Comparison of ENCODE assay signal across 25 cellular contexts in genomic region chr1:231385118-231385748, GRCh38. TPM values are rescaled to one million over a fixed set of nuclear protein-coding genes. Genes with fewer than 3 reads are reported as not detected.
DNase-seq lines count a peak whose midpoint lies in the region; ATAC-seq and TF ChIP-seq lines count a peak whose summit lies in the region.
"Had no signal": no experiment of that assay in that cellular context is flagged by ENCODE, and none has a peak within 500 bp of the region (broad histone marks: within the 10 kb centered on the region; RNA-seq: fewer than 3 reads in every experiment).

No MANE protein-coding gene starts in this region.

- POLR2A ChIA-PET in MCF 10A (lab: Yijun Ruan, JAX) = interaction anchor here (0.6 to 3.4 kb wide), 17 partner anchors 8 to 205 kb away, joined by 3 to 24 read pairs (median 4); partner anchors contain the start of genes EGLN1, EXOC8 and SPRTN
- POLR2A ChIA-PET in T-cell (lab: Charles Lee) = no interaction called here

- TF ChIP-seq CTCF in MCF 10A (IDR thresholded peaks at IDR 0.05; ENCODE audit: unreplicated experiment) (no peak), breast epithelium (IDR thresholded peaks at IDR 0.05) (no peak), gastrocnemius medialis (IDR thresholded peaks at IDR 0.05 in 4 of 5, conservative IDR thresholded peaks at IDR 0.05 in 1 of 5) (no peak)

- peak; percentile 79 for DNase-seq in MCF 10A (ENCODE audit: unreplicated experiment)
- no peak for DNase-seq in breast epithelium (ENCODE audit: low spot score in 2 of 2)
- peak; percentile 46 for DNase-seq in astrocyte of the hippocampus (ENCODE audit: low read depth, low spot score)
- DNase-seq in kidney tubule cell (ENCODE audit: low spot score) = peak; percentile 92
- DNase-seq in gastrocnemius medialis = no peak
- no peak for DNase-seq in T-cell
- no peak for DNase-seq in NCI-H345 treated with DMSO at 0.1 percent for 48 hours (lab: John Stamatoyannopoulos, UW; ENCODE audit: unreplicated experiment)
- DNase-seq: 8988T; activated CD4-positive, alpha-beta T cell treated with anti-CD3 and anti-CD28 coated beads for 4 hours; activated naive CD4-positive, alpha-beta T cell treated with anti-CD3 and anti-CD28 coated beads, Interleukin-2, amount 10 ng/mL, durations not matched to agents 7 days and 5 days; activated T-cell treated with anti-CD3 and anti-CD28 coated beads, Interleukin-2, amount 50 U/mL, for 72 hours; anterior cingulate cortex; DND-41; effector CD8-positive, alpha-beta T cell; IMR-90; left cardiac atrium; NCI-H1417; NCI-H526; posterior cingulate gyrus; SHP77; upper lobe of left lung had no signal

- H3K27me3 Mint-ChIP-seq in MCF 10A (ENCODE audit: insufficient read depth, unreplicated experiment) (no peaks in the 10 kb centered on the region), T-cell (no peaks in the 10 kb centered on the region)
- H3K27me3 Mint-ChIP-seq: activated naive CD4-positive, alpha-beta T cell treated with anti-CD3 and anti-CD28 coated beads, Interleukin-2, amount 10 ng/mL, durations not matched to agents 7 days and 5 days; B cell had no signal

- H3K4me3 ChIP-seq in breast epithelium (no peak overlapping the region), gastrocnemius medialis (peak overlapping the region in 3 of 4 donors; percentile 13 to 50 (median 19))
- H3K4me3 ChIP-seq: GM23338, upper lobe of left lung had no signal

- H3K36me3 ChIP-seq in breast epithelium (no peaks in the 10 kb centered on the region), gastrocnemius medialis (no peaks in the 10 kb centered on the region)
- H3K36me3 ChIP-seq: upper lobe of left lung had no signal

- H3K27ac ChIP-seq in breast epithelium = no peak overlapping the region
- peak overlapping the region; percentile 82 to 89 (median 89) for H3K27ac ChIP-seq in gastrocnemius medialis
- H3K27ac ChIP-seq: upper lobe of left lung had no signal

- intact Hi-C loops in MCF 10A (cut with micrococcal nuclease) = no loop called here
- intact Hi-C loops in breast epithelium (cut with DNase I; ENCODE audit: low total_unique reads) = no loop called here
- intact Hi-C loops in gastrocnemius medialis (cut with DNase I; ENCODE audit: low total_unique reads) = no loop called here

- no peak overlapping the region for H3K4me3 Mint-ChIP-seq in MCF 10A (ENCODE audit: unreplicated experiment)
- H3K4me3 Mint-ChIP-seq in T-cell = no peak overlapping the region
- H3K4me3 Mint-ChIP-seq: activated naive CD4-positive, alpha-beta T cell treated with anti-CD3 and anti-CD28 coated beads, Interleukin-2, amount 10 ng/mL, durations not matched to agents 7 days and 5 days; activated T-cell treated with anti-CD3 and anti-CD28 coated beads, Interleukin-2, amount 50 U/mL, for 72 hours; B cell; GM23338; nephron had no signal

- H3K9me3 Mint-ChIP-seq in MCF 10A (ENCODE audit: unreplicated experiment) (no peaks in the 10 kb centered on the region), T-cell (no peaks in the 10 kb centered on the region)
- H3K9me3 Mint-ChIP-seq: activated naive CD4-positive, alpha-beta T cell treated with anti-CD3 and anti-CD28 coated beads, Interleukin-2, amount 10 ng/mL, durations not matched to agents 7 days and 5 days; activated T-cell treated with anti-CD3 and anti-CD28 coated beads, Interleukin-2, amount 50 U/mL, for 72 hours; GM23338; nephron had no signal

- no peak for ATAC-seq in gastrocnemius medialis
- no peak for ATAC-seq in T-cell (replicated peaks in 1 of 4)
- ATAC-seq in GM18909 (IDR thresholded peaks at IDR 0.05; ENCODE audit: poor library complexity, unreplicated experiment) = no peak
- ATAC-seq: activated T-cell treated with anti-CD3 and anti-CD28 coated beads, Interleukin-2, amount 50 U/mL, for 72 hours; GM23338; left cardiac atrium had no signal

- no peak for TF ChIP-seq POLR2A in breast epithelium (IDR thresholded peaks at IDR 0.05)
- no peak for TF ChIP-seq POLR2A in gastrocnemius medialis (IDR thresholded peaks at IDR 0.05)

- no peaks in the 10 kb centered on the region for H3K4me1 ChIP-seq in breast epithelium
- peaks cover 86 to 94% of the 10 kb centered on the region in 2 donors for H3K4me1 ChIP-seq in gastrocnemius medialis

- H3K27me3 ChIP-seq in breast epithelium (no peaks in the 10 kb centered on the region), gastrocnemius medialis (no peaks in the 10 kb centered on the region)
- H3K27me3 ChIP-seq: upper lobe of left lung had no signal

- H3K9me3 ChIP-seq in breast epithelium (no peaks in the 10 kb centered on the region), gastrocnemius medialis (no peaks in the 10 kb centered on the region)
- H3K9me3 ChIP-seq: upper lobe of left lung had no signal

- H3K27ac Mint-ChIP-seq in MCF 10A (ENCODE audit: low read depth, unreplicated experiment) (no peak overlapping the region), T-cell (no peak overlapping the region)
- H3K27ac Mint-ChIP-seq: activated naive CD4-positive, alpha-beta T cell treated with anti-CD3 and anti-CD28 coated beads, Interleukin-2, amount 10 ng/mL, durations not matched to agents 7 days and 5 days; activated T-cell treated with anti-CD3 and anti-CD28 coated beads, Interleukin-2, amount 50 U/mL, for 72 hours; B cell; GM23338; nephron had no signal

- H3K36me3 Mint-ChIP-seq in MCF 10A (ENCODE audit: insufficient read depth, unreplicated experiment) (no peaks in the 10 kb centered on the region), T-cell (peaks cover 4% of the 10 kb centered on the region)

- peaks cover 24% of the 10 kb centered on the region for H3K4me1 Mint-ChIP-seq in MCF 10A (ENCODE audit: insufficient read depth, unreplicated experiment)
- H3K4me1 Mint-ChIP-seq in T-cell = peaks cover 35 to 46% (median 43%) of the 10 kb centered on the region in 3 donors
- H3K4me1 Mint-ChIP-seq: GM23338 had no signal

- no TSS peak for BruUV-seq in MCF 10A (replicated peaks; lab: Mats Ljungman, UMichigan)

- in situ Hi-C loops in gastrocnemius medialis (cut with MboI; ENCODE audit: low sequenced_read_pairs in 4 of 4) = no loop called here

- CTCF ChIA-PET in MCF 10A (lab: Yijun Ruan, JAX) = interaction anchor here (0.7 to 1.6 kb wide), 3 partner anchors 10 to 1003 kb away, joined by 3 read pairs; no protein-coding TSS in a partner anchor
- CTCF ChIA-PET in T-cell (lab: Charles Lee) = interaction anchor here in 1 of 2 donors (1.1 kb wide), 1 partner anchor 25 kb away, joined by 5 read pairs; no protein-coding TSS in a partner anchor

RNA-seq across cellular contexts. Expression of gene EGLN1, which starts 36.9 kb away (rescaled TPM):
- total RNA-seq in MCF 10A (2022) = 67.3 and 68.8 TPM in 2 replicates
- total RNA-seq in breast epithelium = 10 to 100 TPM; 33.8 to 45.6 (median 38.1) TPM
- total RNA-seq in gastrocnemius medialis = 100 to 1,000 TPM; 500 to 862 (median 706) TPM
- 10 to 100 TPM; 13.9 to 20.8 (median 18.5) TPM for total RNA-seq in T-cell

RNA-seq across cellular contexts. Expression of gene SPRTN, which starts 47.1 kb away (rescaled TPM):
- total RNA-seq in MCF 10A (2022) (30.4 and 36.9 TPM in 2 replicates), breast epithelium (10 to 100 TPM; 13.8 to 23.6 (median 15.2) TPM), gastrocnemius medialis (10 to 100 TPM in 3 of 4 donors, 1 to 10 TPM in 1; 8.7 to 15.1 (median 10.7) TPM), T-cell (10 to 100 TPM; 12.6 to 28.9 (median 18.2) TPM)

RNA-seq across cellular contexts. Expression of gene EXOC8, which starts 47.6 kb away (rescaled TPM):
- 24.0 and 28.5 TPM in 2 replicates for total RNA-seq in MCF 10A (2022)
- 10 to 100 TPM; 13.1 to 17.7 (median 15.0) TPM for total RNA-seq in breast epithelium
- 10 to 100 TPM; 25.4 to 50.9 (median 38.2) TPM for total RNA-seq in gastrocnemius medialis
- 10 to 100 TPM; 27.3 to 34.9 (median 30.6) TPM for total RNA-seq in T-cell

Comparison
In these comparisons a context has a peak if more than half of its experiments do, and no peak if none do; other contexts are left out.
1. DNase-seq: peak in MCF 10A (single experiment), astrocyte of the hippocampus (single experiment) and kidney tubule cell (single experiment); none in breast epithelium (0 of 2), gastrocnemius medialis (0 of 2), T-cell (0 of 34) and NCI-H345 treated with DMSO at 0.1 percent for 48 hours (single experiment).
2. H3K27ac ChIP-seq: peak in gastrocnemius medialis (4 of 4); none in breast epithelium (0 of 2).
3. H3K4me3 ChIP-seq: peak in gastrocnemius medialis (3 of 4); none in breast epithelium (0 of 3).